1 cellular context compared by ENCODE assay signal in genomic region chr12:58176296-58176869, GRCh38.
TF ChIP-seq lines count a peak whose summit lies in the region.

No MANE protein-coding gene starts in this region.

TF ChIP-seq in GM12878, 131 proteins besides CTCF, POLR2A, EP300 and RAD21 (continued from another document):
- TF ChIP-seq HSF1 (IDR thresholded peaks at IDR 0.05; ENCODE audit: low read depth, low read length) = no peak
